17 cellular contexts compared by ENCODE assay signal in genomic region chr10:132866601-132867381, GRCh38.
DNase-seq lines count a peak whose midpoint lies in the region; ATAC-seq and TF ChIP-seq lines count a peak whose summit lies in the region.
"Had no signal": no experiment of that assay in that cellular context is flagged by ENCODE, and none has a peak within 500 bp of the region (broad histone marks: within the 10 kb centered on the region; RNA-seq: fewer than 3 reads in every experiment).

No MANE protein-coding gene starts in this region.

- peak; percentile 47 for ATAC-seq in stimulated activated naive CD8-positive, alpha-beta T cell treated with anti-CD3 and anti-CD28 coated beads, Interleukin-15, amount 100 ng/mL, for 72 hours
- no peak for ATAC-seq in stimulated activated naive CD8-positive, alpha-beta T cell treated with anti-CD3 and anti-CD28 coated beads, Interleukin-15, Interleukin-2, amounts not matched to agents 100 U/mL and 50 U/mL, for 24 hours
- ATAC-seq in aorta (ENCODE audit: low FRiP score), result no peak
- no peak for ATAC-seq in GM19023 (IDR thresholded peaks at IDR 0.05; ENCODE audit: unreplicated experiment)
- ATAC-seq: activated naive CD4-positive, alpha-beta T cell treated with anti-CD3 and anti-CD28 coated beads, Interleukin-2, amount 50 U/mL, for 72 hours; left lobe of liver had no signal

- H3K4me1 Mint-ChIP-seq in stimulated activated naive CD8-positive, alpha-beta T cell treated with anti-CD3 and anti-CD28 coated beads, Interleukin-15, amount 100 ng/mL, for 72 hours, result peaks cover 22% of the 10 kb centered on the region
- peaks cover 18% of the 10 kb centered on the region for H3K4me1 Mint-ChIP-seq in progenitor cell of endocrine pancreas (ENCODE audit: low read depth)

- peaks cover 8% of the 10 kb centered on the region for H3K36me3 Mint-ChIP-seq in progenitor cell of endocrine pancreas (ENCODE audit: insufficient read depth)
- H3K36me3 Mint-ChIP-seq: activated naive CD4-positive, alpha-beta T cell treated with anti-CD3 and anti-CD28 coated beads, Interleukin-2, amount 50 U/mL, for 72 hours had no signal

- H3K9me3 ChIP-seq in left ventricle myocardium inferior (replicated peaks), result peaks cover 15% of the 10 kb centered on the region
- H3K9me3 ChIP-seq in aorta (ENCODE audit: control insufficient read depth, low read length), result no peaks in the 10 kb centered on the region

- H3K27me3 Mint-ChIP-seq in stimulated activated naive CD8-positive, alpha-beta T cell treated with anti-CD3 and anti-CD28 coated beads, Interleukin-15, amount 100 ng/mL, for 72 hours, result peaks cover 60% of the 10 kb centered on the region
- H3K27me3 Mint-ChIP-seq in progenitor cell of endocrine pancreas, result peaks cover 16% of the 10 kb centered on the region
- H3K27me3 Mint-ChIP-seq: activated CD4-positive, alpha-beta T cell treated with anti-CD3 and anti-CD28 coated beads, Interleukin-2, amount 10 ng/mL, durations not matched to agents 7 days and 5 days had no signal

- H3K27ac ChIP-seq in left ventricle myocardium inferior (replicated peaks), result no peak overlapping the region
- H3K27ac ChIP-seq in aorta (ENCODE audit: low read depth in 1 of 2, low read length in 2 of 2), result no peak overlapping the region
- H3K27ac ChIP-seq: tibial nerve had no signal

- 72 to 77% methylated on average over 29 of the region's 29 CpGs for WGBS in aorta, 2 donors

- H3K9me3 Mint-ChIP-seq in stimulated activated naive CD8-positive, alpha-beta T cell treated with anti-CD3 and anti-CD28 coated beads, Interleukin-15, amount 100 ng/mL, for 72 hours, result no peaks in the 10 kb centered on the region
- H3K9me3 Mint-ChIP-seq in progenitor cell of endocrine pancreas (ENCODE audit: low read depth), result peaks cover 9% of the 10 kb centered on the region
- H3K9me3 Mint-ChIP-seq: activated CD4-positive, alpha-beta T cell treated with anti-CD3 and anti-CD28 coated beads, Interleukin-2, amount 10 ng/mL, durations not matched to agents 7 days and 5 days had no signal

- H3K4me3 ChIP-seq in left ventricle myocardium inferior, result no peak overlapping the region
- H3K4me3 ChIP-seq in aorta (ENCODE audit: low read length in 2 of 2), result no peak overlapping the region
- H3K4me3 ChIP-seq: MG63, tibial nerve had no signal

- no peak overlapping the region for H3K4me3 Mint-ChIP-seq in stimulated activated naive CD8-positive, alpha-beta T cell treated with anti-CD3 and anti-CD28 coated beads, Interleukin-15, amount 100 ng/mL, for 72 hours
- H3K4me3 Mint-ChIP-seq in progenitor cell of endocrine pancreas (ENCODE audit: low read depth), result no peak overlapping the region
- H3K4me3 Mint-ChIP-seq: activated CD4-positive, alpha-beta T cell treated with anti-CD3 and anti-CD28 coated beads, Interleukin-2, amount 10 ng/mL, durations not matched to agents 7 days and 5 days had no signal

- H3K27me3 ChIP-seq in left ventricle myocardium inferior (ENCODE audit: low read depth) (peaks cover 63% of the 10 kb centered on the region), aorta (ENCODE audit: control insufficient read depth in 1 of 2, insufficient read depth in 2 of 2, low read length in 1 of 2) (no peaks in the 10 kb centered on the region)
- H3K27me3 ChIP-seq: MG63 had no signal

- TF ChIP-seq CTCF in left ventricle myocardium inferior (IDR thresholded peaks at IDR 0.05; ENCODE audit: borderline replicate concordance), result no peak
- no peak for TF ChIP-seq CTCF in progenitor cell of endocrine pancreas (IDR thresholded peaks at IDR 0.05; ENCODE audit: unreplicated experiment)

- H3K36me3 ChIP-seq in left ventricle myocardium inferior, result no peaks in the 10 kb centered on the region
- H3K36me3 ChIP-seq in aorta (ENCODE audit: control insufficient read depth in 1 of 2, insufficient read depth in 2 of 2, low read length in 1 of 2), result no peaks in the 10 kb centered on the region
- H3K36me3 ChIP-seq: MG63, tibial nerve had no signal

- peak in 1 of 2 donors; percentile 6 for DNase-seq in stimulated activated naive CD8-positive, alpha-beta T cell treated with anti-CD3 and anti-CD28 coated beads, Interleukin-15, amount 100 ng/mL, for 72 hours
- DNase-seq in stimulated activated naive CD8-positive, alpha-beta T cell treated with anti-CD3 and anti-CD28 coated beads, Interleukin-15, Interleukin-2, amounts not matched to agents 100 U/mL and 50 U/mL, for 24 hours, result no peak
- DNase-seq in left ventricle myocardium inferior (peak; percentile 7), progenitor cell of endocrine pancreas (ENCODE audit: low spot score, unreplicated experiment) (peak; percentile 10), aorta (peak; percentile 26 to 68), AG08395 (ENCODE audit: low spot score) (no peak), NOMO-1 treated with DMSO at 0.1 percent for 48 hours (lab: John Stamatoyannopoulos, UW; ENCODE audit: unreplicated experiment) (no peak)
- DNase-seq: activated CD4-positive, alpha-beta T cell treated with anti-CD3 and anti-CD28 coated beads, Interleukin-2, amount 10 ng/mL, durations not matched to agents 7 days and 5 days; GOT3; MG63; NCI-H1436; OCI-M1; SIG-M5 had no signal

- intact Hi-C loops in left ventricle myocardium inferior (cut with micrococcal nuclease) (no loop called here), aorta (cut with DNase I) (no loop called here)

- no peak overlapping the region for H3K27ac Mint-ChIP-seq in stimulated activated naive CD8-positive, alpha-beta T cell treated with anti-CD3 and anti-CD28 coated beads, Interleukin-15, amount 100 ng/mL, for 72 hours
- H3K27ac Mint-ChIP-seq in progenitor cell of endocrine pancreas, result peak overlapping the region; percentile 59
- H3K27ac Mint-ChIP-seq: activated CD4-positive, alpha-beta T cell treated with anti-CD3 and anti-CD28 coated beads, Interleukin-2, amount 10 ng/mL, durations not matched to agents 7 days and 5 days; activated naive CD4-positive, alpha-beta T cell treated with anti-CD3 and anti-CD28 coated beads, Interleukin-2, amount 50 U/mL, for 72 hours had no signal

- no peaks in the 10 kb centered on the region for H3K4me1 ChIP-seq in left ventricle myocardium inferior
- no peaks in the 10 kb centered on the region for H3K4me1 ChIP-seq in aorta (ENCODE audit: control insufficient read depth in 1 of 2, insufficient read depth in 2 of 2, low read length in 2 of 2)

Comparison
In these comparisons a context has a peak if more than half of its experiments do, and no peak if none do; other contexts are left out.
1. DNase-seq: peak in left ventricle myocardium inferior (single experiment), progenitor cell of endocrine pancreas (single experiment) and aorta (2 of 2); none in stimulated activated naive CD8-positive, alpha-beta T cell treated with anti-CD3 and anti-CD28 coated beads, Interleukin-15, Interleukin-2, amounts not matched to agents 100 U/mL and 50 U/mL, for 24 hours (single experiment), AG08395 (single experiment) and NOMO-1 treated with DMSO at 0.1 percent for 48 hours (single experiment).